Comparison of ENCODE assay signal across 6 cellular contexts in genomic region chr4:41852229-41852628, GRCh38.
"Had no signal": no experiment of that assay in that cellular context is flagged by ENCODE, and none has a peak within 500 bp of the region (broad histone marks: within the 10 kb centered on the region; RNA-seq: fewer than 3 reads in every experiment).

No MANE protein-coding gene starts in this region.

- H2AFZ ChIP-seq: GM23338 had no signal

- H3K27ac Mint-ChIP-seq: GM23338, H9 had no signal

- H3K4me3 Mint-ChIP-seq: GM23338, H9 had no signal

- H3K9me3 Mint-ChIP-seq: GM23338, H9 had no signal

- H3K4me2 ChIP-seq: GM23338 had no signal

- DNase-seq: H9, HCEC 1CT, IMR-90, KG1 had no signal

- H3K4me1 Mint-ChIP-seq: GM23338, H9 had no signal

- H3K4me3 ChIP-seq: GM23338, K562 had no signal

- ATAC-seq: GM23338, K562 had no signal
